In the genomic region with DNA sequence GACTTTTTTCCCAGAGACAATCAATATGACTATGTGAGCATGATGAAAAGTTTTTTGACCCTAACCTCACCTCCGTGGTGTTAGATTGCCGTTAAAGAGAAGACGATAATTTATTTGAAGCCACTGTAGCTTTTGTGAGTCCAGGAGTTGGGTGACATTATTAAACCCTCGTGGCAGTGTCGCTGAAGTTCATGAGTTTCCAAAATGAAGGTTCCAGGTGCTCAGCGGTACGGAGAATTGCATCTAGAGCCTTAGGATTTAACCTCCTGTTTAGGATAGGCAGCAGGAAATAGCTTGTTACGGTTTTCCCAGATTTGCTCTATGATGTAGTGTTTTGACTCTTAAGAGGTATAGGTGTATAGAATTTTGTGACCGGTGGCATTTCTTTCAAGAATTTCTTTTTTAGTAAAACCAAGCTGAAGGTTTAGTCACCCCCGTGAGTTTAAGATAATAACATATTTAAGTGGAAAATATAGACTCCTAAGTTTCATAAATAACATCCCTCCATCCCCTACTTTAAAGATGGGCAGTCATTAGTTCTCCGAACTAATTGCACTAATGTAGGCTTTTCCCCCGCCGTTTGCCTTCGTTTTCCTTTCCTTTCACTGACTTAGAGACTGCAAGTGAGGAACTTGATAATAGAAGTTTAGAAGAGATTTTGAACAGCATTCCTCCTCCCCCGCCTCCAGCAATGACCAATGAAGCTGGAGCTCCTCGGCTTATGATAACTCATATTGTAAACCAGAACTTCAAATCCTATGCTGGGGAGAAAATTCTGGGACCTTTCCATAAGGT, we compare ENCODE assay signal across 2 cellular contexts.
TF ChIP-seq lines count a peak whose summit lies in the region.

No MANE protein-coding gene starts in this region.

TF ChIP-seq in GM12878, 131 proteins besides CTCF, POLR2A, EP300 and RAD21:
- TF ChIP-seq, protein P1, sequence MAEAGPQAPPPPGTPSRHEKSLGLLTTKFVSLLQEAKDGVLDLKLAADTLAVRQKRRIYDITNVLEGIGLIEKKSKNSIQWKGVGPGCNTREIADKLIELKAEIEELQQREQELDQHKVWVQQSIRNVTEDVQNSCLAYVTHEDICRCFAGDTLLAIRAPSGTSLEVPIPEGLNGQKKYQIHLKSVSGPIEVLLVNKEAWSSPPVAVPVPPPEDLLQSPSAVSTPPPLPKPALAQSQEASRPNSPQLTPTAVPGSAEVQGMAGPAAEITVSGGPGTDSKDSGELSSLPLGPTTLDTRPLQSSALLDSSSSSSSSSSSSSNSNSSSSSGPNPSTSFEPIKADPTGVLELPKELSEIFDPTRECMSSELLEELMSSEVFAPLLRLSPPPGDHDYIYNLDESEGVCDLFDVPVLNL (IDR thresholded peaks at IDR 0.05; ENCODE audit: low read depth, low read length), result peak; percentile 49; the same call in 1 of the 2 replicates
- TF ChIP-seq SRF (IDR thresholded peaks at IDR 0.05; ENCODE audit: low read depth in 2 of 2, low read length in 2 of 2) (no peak), IRF5 (IDR thresholded peaks at IDR 0.05; ENCODE audit: borderline replicate concordance) (no peak)
- TF ChIP-seq, protein P2, sequence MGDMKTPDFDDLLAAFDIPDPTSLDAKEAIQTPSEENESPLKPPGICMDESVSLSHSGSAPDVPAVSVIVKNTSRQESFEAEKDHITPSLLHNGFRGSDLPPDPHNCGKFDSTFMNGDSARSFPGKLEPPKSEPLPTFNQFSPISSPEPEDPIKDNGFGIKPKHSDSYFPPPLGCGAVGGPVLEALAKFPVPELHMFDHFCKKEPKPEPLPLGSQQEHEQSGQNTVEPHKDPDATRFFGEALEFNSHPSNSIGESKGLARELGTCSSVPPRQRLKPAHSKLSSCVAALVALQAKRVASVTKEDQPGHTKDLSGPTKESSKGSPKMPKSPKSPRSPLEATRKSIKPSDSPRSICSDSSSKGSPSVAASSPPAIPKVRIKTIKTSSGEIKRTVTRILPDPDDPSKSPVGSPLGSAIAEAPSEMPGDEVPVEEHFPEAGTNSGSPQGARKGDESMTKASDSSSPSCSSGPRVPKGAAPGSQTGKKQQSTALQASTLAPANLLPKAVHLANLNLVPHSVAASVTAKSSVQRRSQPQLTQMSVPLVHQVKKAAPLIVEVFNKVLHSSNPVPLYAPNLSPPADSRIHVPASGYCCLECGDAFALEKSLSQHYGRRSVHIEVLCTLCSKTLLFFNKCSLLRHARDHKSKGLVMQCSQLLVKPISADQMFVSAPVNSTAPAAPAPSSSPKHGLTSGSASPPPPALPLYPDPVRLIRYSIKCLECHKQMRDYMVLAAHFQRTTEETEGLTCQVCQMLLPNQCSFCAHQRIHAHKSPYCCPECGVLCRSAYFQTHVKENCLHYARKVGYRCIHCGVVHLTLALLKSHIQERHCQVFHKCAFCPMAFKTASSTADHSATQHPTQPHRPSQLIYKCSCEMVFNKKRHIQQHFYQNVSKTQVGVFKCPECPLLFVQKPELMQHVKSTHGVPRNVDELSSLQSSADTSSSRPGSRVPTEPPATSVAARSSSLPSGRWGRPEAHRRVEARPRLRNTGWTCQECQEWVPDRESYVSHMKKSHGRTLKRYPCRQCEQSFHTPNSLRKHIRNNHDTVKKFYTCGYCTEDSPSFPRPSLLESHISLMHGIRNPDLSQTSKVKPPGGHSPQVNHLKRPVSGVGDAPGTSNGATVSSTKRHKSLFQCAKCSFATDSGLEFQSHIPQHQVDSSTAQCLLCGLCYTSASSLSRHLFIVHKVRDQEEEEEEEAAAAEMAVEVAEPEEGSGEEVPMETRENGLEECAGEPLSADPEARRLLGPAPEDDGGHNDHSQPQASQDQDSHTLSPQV (IDR thresholded peaks at IDR 0.05), result no peak

TF ChIP-seq in liver, 16 proteins besides CTCF, POLR2A, EP300 and RAD21:
- TF ChIP-seq EGR1 (IDR thresholded peaks at IDR 0.05; ENCODE audit: low read depth in 2 of 2), result no peak
- TF ChIP-seq TAF1 (conservative IDR thresholded peaks at IDR 0.05), result no peak
- peak in 1 of 2 donors; percentile 6 for TF ChIP-seq RXRA (IDR thresholded peaks at IDR 0.05)
- no peak for TF ChIP-seq SP1 (IDR thresholded peaks at IDR 0.05)
- TF ChIP-seq, protein P3, sequence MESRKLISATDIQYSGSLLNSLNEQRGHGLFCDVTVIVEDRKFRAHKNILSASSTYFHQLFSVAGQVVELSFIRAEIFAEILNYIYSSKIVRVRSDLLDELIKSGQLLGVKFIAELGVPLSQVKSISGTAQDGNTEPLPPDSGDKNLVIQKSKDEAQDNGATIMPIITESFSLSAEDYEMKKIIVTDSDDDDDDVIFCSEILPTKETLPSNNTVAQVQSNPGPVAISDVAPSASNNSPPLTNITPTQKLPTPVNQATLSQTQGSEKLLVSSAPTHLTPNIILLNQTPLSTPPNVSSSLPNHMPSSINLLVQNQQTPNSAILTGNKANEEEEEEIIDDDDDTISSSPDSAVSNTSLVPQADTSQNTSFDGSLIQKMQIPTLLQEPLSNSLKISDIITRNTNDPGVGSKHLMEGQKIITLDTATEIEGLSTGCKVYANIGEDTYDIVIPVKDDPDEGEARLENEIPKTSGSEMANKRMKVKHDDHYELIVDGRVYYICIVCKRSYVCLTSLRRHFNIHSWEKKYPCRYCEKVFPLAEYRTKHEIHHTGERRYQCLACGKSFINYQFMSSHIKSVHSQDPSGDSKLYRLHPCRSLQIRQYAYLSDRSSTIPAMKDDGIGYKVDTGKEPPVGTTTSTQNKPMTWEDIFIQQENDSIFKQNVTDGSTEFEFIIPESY (IDR thresholded peaks at IDR 0.05), result no peak
- TF ChIP-seq, protein P4, sequence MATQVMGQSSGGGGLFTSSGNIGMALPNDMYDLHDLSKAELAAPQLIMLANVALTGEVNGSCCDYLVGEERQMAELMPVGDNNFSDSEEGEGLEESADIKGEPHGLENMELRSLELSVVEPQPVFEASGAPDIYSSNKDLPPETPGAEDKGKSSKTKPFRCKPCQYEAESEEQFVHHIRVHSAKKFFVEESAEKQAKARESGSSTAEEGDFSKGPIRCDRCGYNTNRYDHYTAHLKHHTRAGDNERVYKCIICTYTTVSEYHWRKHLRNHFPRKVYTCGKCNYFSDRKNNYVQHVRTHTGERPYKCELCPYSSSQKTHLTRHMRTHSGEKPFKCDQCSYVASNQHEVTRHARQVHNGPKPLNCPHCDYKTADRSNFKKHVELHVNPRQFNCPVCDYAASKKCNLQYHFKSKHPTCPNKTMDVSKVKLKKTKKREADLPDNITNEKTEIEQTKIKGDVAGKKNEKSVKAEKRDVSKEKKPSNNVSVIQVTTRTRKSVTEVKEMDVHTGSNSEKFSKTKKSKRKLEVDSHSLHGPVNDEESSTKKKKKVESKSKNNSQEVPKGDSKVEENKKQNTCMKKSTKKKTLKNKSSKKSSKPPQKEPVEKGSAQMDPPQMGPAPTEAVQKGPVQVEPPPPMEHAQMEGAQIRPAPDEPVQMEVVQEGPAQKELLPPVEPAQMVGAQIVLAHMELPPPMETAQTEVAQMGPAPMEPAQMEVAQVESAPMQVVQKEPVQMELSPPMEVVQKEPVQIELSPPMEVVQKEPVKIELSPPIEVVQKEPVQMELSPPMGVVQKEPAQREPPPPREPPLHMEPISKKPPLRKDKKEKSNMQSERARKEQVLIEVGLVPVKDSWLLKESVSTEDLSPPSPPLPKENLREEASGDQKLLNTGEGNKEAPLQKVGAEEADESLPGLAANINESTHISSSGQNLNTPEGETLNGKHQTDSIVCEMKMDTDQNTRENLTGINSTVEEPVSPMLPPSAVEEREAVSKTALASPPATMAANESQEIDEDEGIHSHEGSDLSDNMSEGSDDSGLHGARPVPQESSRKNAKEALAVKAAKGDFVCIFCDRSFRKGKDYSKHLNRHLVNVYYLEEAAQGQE (IDR thresholded peaks at IDR 0.05), result no peak
- TF ChIP-seq, protein P5, sequence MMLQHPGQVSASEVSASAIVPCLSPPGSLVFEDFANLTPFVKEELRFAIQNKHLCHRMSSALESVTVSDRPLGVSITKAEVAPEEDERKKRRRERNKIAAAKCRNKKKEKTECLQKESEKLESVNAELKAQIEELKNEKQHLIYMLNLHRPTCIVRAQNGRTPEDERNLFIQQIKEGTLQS (IDR thresholded peaks at IDR 0.05), result no peak
- no peak for TF ChIP-seq FOXA1 (IDR thresholded peaks at IDR 0.05)
- peak; percentile 28 for TF ChIP-seq YY1 (IDR thresholded peaks at IDR 0.05)
- no peak for TF ChIP-seq MAX (IDR thresholded peaks at IDR 0.05)
- peak in 1 of 2 donors; percentile 9 for TF ChIP-seq HNF4A (conservative IDR thresholded peaks at IDR 0.05)
- TF ChIP-seq JUND (IDR thresholded peaks at IDR 0.05), result no peak
- no peak for TF ChIP-seq FOXA2 (IDR thresholded peaks at IDR 0.05)
- TF ChIP-seq NR2F2 (IDR thresholded peaks at IDR 0.05), result no peak
- no peak for TF ChIP-seq HNF4G (IDR thresholded peaks at IDR 0.05)
